ENCODE assay signal across 16 cellular contexts in the genomic region with DNA sequence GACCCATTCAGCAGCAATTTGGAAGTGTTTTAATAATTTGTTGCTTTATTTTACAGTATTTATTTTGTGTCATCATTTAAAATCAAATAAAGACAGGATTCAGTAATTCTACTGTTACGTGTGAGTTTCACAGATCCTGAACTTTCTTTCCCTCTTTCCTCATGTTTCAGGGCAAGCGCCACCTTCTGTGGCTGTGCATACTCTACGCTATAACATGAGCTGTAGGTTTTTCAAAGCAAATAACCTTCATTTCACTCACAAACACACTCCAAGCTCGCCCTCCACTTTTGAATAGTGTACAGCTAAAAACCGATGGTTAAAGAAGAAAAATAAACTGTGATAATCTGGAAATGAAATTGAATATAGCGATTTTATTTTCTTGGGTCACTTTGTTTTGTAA.
A peak's percentile ranks its signal among the peaks of the same experiment; 100 is the strongest.
DNase-seq lines count a peak whose midpoint lies in the region; FAIRE-seq and TF ChIP-seq lines count a peak whose summit lies in the region.
"Had no signal": no experiment of that assay in that cellular context is flagged by ENCODE, and none has a peak within 500 bp of the region (broad histone marks: within the 10 kb centered on the region; RNA-seq: fewer than 3 reads in every experiment).

No MANE protein-coding gene starts in this region.

- 41% methylated on average over 6 of the region's 6 CpGs; no CpG with 5 or more reads in 1 of the 2 experiments for WGBS in H1 (ENCODE audit: extremely low coverage in 1 of 2, insufficient coverage in 1 of 2, insufficient read length in 1 of 2, insufficient replicate concordance in 2 of 2, low coverage in 1 of 2, low lambda C conversion rate in 2 of 2, missing lambda C conversion rate in 1 of 2), 2 experiments

- CTCF ChIA-PET in H1 (lab: Charles Lee; ENCODE audit: partially characterized antibody): interaction anchor here (0.6 to 3.2 kb wide), 54 partner anchors 9 to 1464 kb away, joined by 3 to 28 read pairs (median 4); no protein-coding TSS in a partner anchor

- H3K79me2 ChIP-seq in H1 (ENCODE audit: control insufficient read depth in 1 of 2, insufficient read depth in 2 of 2, low read length in 2 of 2): no peaks in the 10 kb centered on the region

- H3K4ac ChIP-seq in H1 (replicated peaks; ENCODE audit: insufficient read length, low read depth, low read length): no peak overlapping the region

- no peaks in the 10 kb centered on the region for H3K23me2 ChIP-seq in H1 (ENCODE audit: low read depth, low read length)

- H3K4me2 ChIP-seq in H1 (ENCODE audit: insufficient read depth in 1 of 2, low read depth in 2 of 2, low read length in 2 of 2): no peak overlapping the region

- H3K9me3 ChIP-seq in H1 (ENCODE audit: insufficient read depth in 2 of 2, low read depth in 1 of 2, low read length in 1 of 2): no peaks in the 10 kb centered on the region
- H3K9me3 ChIP-seq: heart left ventricle, left lung, thoracic aorta had no signal

- TF ChIP-seq EP300 in H1 (IDR thresholded peaks at IDR 0.05; ENCODE audit: borderline replicate concordance in 1 of 2, low read depth in 2 of 2, low read length in 2 of 2): no peak

- H3K79me1 ChIP-seq in H1 (ENCODE audit: low read depth, low read length): no peaks in the 10 kb centered on the region

- in situ Hi-C loops in KBM-7 (cut with MboI; ENCODE audit: low pct_unique_long_range_greater_than_20kb, low sequenced_read_pairs): no loop called here

- no peak overlapping the region for H3K23ac ChIP-seq in H1 (ENCODE audit: insufficient read length)

- no peak overlapping the region for H2AK5ac ChIP-seq in H1 (ENCODE audit: low read depth, low read length)

- H2BK12ac ChIP-seq in H1 (ENCODE audit: low read depth, low read length): no peak overlapping the region

- H2BK20ac ChIP-seq in H1 (ENCODE audit: low read length): no peak overlapping the region

- H3K14ac ChIP-seq in H1 (ENCODE audit: insufficient read length): no peak overlapping the region

- H3K27ac ChIP-seq in H1 (ENCODE audit: low read depth, low read length): no peak overlapping the region
- H3K27ac ChIP-seq: heart left ventricle, left lung, thoracic aorta had no signal

- POLR2A ChIA-PET in H1 (lab: Charles Lee; ENCODE audit: partially characterized antibody): no interaction called here

- H3K4me3 ChIP-seq in NB4 (ENCODE audit: low read depth, low read length) (no peak overlapping the region), H1 (ENCODE audit: extremely low read depth in 1 of 4, insufficient read depth in 2 of 4, low read depth in 3 of 4, low read length in 4 of 4) (peak overlapping the region in 1 of 4 experiments; percentile 19; a peak in 1 of 8 replicates)
- H3K4me3 ChIP-seq: left lung had no signal

- no peaks in the 10 kb centered on the region for H3K36me3 Mint-ChIP-seq in progenitor cell of endocrine pancreas (ENCODE audit: insufficient read depth)
- no peaks in the 10 kb centered on the region for H3K36me3 Mint-ChIP-seq in endothelial cell (ENCODE audit: low read depth, unreplicated experiment)
- H3K36me3 Mint-ChIP-seq: CD8-positive, alpha-beta T cell had no signal

- no peak for TF ChIP-seq POLR2A in NB4 (IDR thresholded peaks at IDR 0.05; ENCODE audit: extremely low read depth, insufficient read length)
- no peak for TF ChIP-seq POLR2A in H1 (IDR thresholded peaks at IDR 0.05; ENCODE audit: control extremely low read depth in 1 of 2, low read depth in 2 of 2, low read length in 2 of 2)

- H3K27me3 ChIP-seq in H1 (replicated peaks in 1 of 4; ENCODE audit: control insufficient read depth in 3 of 4, extremely low read depth in 1 of 4, insufficient read depth in 3 of 4, low read length in 3 of 4): no peaks in the 10 kb centered on the region; a peak in 1 of 7 replicates

- H3K9me3 Mint-ChIP-seq in progenitor cell of endocrine pancreas (ENCODE audit: low read depth): no peaks in the 10 kb centered on the region
- no peaks in the 10 kb centered on the region for H3K9me3 Mint-ChIP-seq in endothelial cell (ENCODE audit: unreplicated experiment)

- peaks cover 20% of the 10 kb centered on the region for H3K4me1 Mint-ChIP-seq in progenitor cell of endocrine pancreas (ENCODE audit: low read depth)
- no peaks in the 10 kb centered on the region for H3K4me1 Mint-ChIP-seq in endothelial cell (ENCODE audit: unreplicated experiment)
- H3K4me1 Mint-ChIP-seq: T-helper 17 cell had no signal

- no peak overlapping the region for H4K8ac ChIP-seq in H1 (ENCODE audit: extremely low read depth, insufficient read depth, low read length)

- DNase-seq in NCI-H2171 treated with DMSO at 0.1 percent for 48 hours (lab: John Stamatoyannopoulos, UW) (peak; percentile 53), NCI-H2171 (lab: John Stamatoyannopoulos, UW) (no peak), NB4 (ENCODE audit: low read depth) (peak; percentile 7), H1 (ENCODE audit: low read depth in 1 of 2, low spot score in 2 of 2) (no peak), progenitor cell of endocrine pancreas (ENCODE audit: low spot score, unreplicated experiment) (no peak), KBM-7 (no peak), endothelial cell (ENCODE audit: low spot score) (no peak), HPDE6-E6E7 (ENCODE audit: extremely low spot score) (no peak)
- DNase-seq: activated CD8-positive, alpha-beta memory T cell treated with anti-CD3 and anti-CD28 coated beads, Interleukin-2, amount 50 U/mL, for 48 hours; activated naive CD4-positive, alpha-beta T cell treated with Interleukin-2 at 50 U/mL for 16 hours; CD8-positive, alpha-beta T cell; left lung; stimulated activated CD4-positive, alpha-beta T cell treated with anti-CD3 and anti-CD28 coated beads, Interleukin-4, amount 100 ng/mL, for 1 hour; T-helper 17 cell had no signal

- H2BK5ac ChIP-seq in H1 (ENCODE audit: low read depth, low read length): no peak overlapping the region

- H2BK120ac ChIP-seq in H1 (replicated peaks; ENCODE audit: low read depth, low read length): no peak overlapping the region

- peaks cover 10% of the 10 kb centered on the region for H3K27me3 Mint-ChIP-seq in progenitor cell of endocrine pancreas
- no peaks in the 10 kb centered on the region for H3K27me3 Mint-ChIP-seq in endothelial cell (ENCODE audit: unreplicated experiment)
- H3K27me3 Mint-ChIP-seq: T-helper 17 cell had no signal

- H3K18ac ChIP-seq in H1 (ENCODE audit: extremely low read depth, low read length): no peak overlapping the region

- H3K27ac Mint-ChIP-seq in progenitor cell of endocrine pancreas: peak overlapping the region; percentile 14
- no peak overlapping the region for H3K27ac Mint-ChIP-seq in endothelial cell (ENCODE audit: unreplicated experiment)
- H3K27ac Mint-ChIP-seq: CD8-positive, alpha-beta T cell; T-helper 17 cell had no signal

- TF ChIP-seq CTCF in NB4 (IDR thresholded peaks at IDR 0.05; ENCODE audit: low read depth, low read length) (no peak), H1 (IDR thresholded peaks at IDR 0.05; ENCODE audit: control extremely low read depth in 1 of 3, insufficient read depth in 1 of 3, low read depth in 1 of 3, low read length in 3 of 3) (peak in 2 of 3 experiments; percentile 43; a peak in 2 of 4 replicates), progenitor cell of endocrine pancreas (IDR thresholded peaks at IDR 0.05; ENCODE audit: unreplicated experiment) (no peak), endothelial cell (IDR thresholded peaks at IDR 0.05; ENCODE audit: unreplicated experiment) (no peak)

- H3K9ac ChIP-seq in H1 (replicated peaks in 1 of 4; ENCODE audit: extremely low read depth in 1 of 4, low read depth in 3 of 4, low read length in 3 of 4): no peak overlapping the region

- TF ChIP-seq RAD21 in H1 (IDR thresholded peaks at IDR 0.05 in 1 of 2, conservative IDR thresholded peaks at IDR 0.05 in 1 of 2; ENCODE audit: low read depth in 2 of 2, low read length in 2 of 2): peak; percentile 39 to 49

- H4K20me1 ChIP-seq in H1 (replicated peaks in 1 of 2; ENCODE audit: control insufficient read depth in 1 of 2, insufficient read depth in 2 of 2, low read length in 2 of 2): no peaks in the 10 kb centered on the region

- H4K5ac ChIP-seq in H1 (ENCODE audit: insufficient read length, low read depth, low read length): no peak overlapping the region

- no peak for FAIRE-seq in H1 (lab: Jason Lieb, UNC)

- H2BK15ac ChIP-seq in H1 (ENCODE audit: low read length): no peak overlapping the region

- H3K56ac ChIP-seq in H1 (replicated peaks; ENCODE audit: insufficient read length, low read depth, low read length): no peak overlapping the region

- H3K4me3 Mint-ChIP-seq in progenitor cell of endocrine pancreas (ENCODE audit: low read depth): peak overlapping the region; percentile 59
- no peak overlapping the region for H3K4me3 Mint-ChIP-seq in endothelial cell (ENCODE audit: unreplicated experiment)
- H3K4me3 Mint-ChIP-seq: CD8-positive, alpha-beta T cell; T-helper 17 cell had no signal

- H2AFZ ChIP-seq in H1 (ENCODE audit: low read length): no peak overlapping the region

- no peaks in the 10 kb centered on the region for H3K36me3 ChIP-seq in H1 (ENCODE audit: control insufficient read depth in 2 of 4, insufficient read depth in 4 of 4, low read length in 3 of 4)
- H3K36me3 ChIP-seq: heart left ventricle, left lung, thoracic aorta had no signal

- peaks cover 0 to 3% (median 1%) of the 10 kb centered on the region in 4 experiments; a peak in 5 of 7 replicates for H3K4me1 ChIP-seq in H1 (replicated peaks in 1 of 4; ENCODE audit: control insufficient read depth in 3 of 4, insufficient read depth in 4 of 4, low read length in 3 of 4)
- H3K4me1 ChIP-seq: left lung had no signal

- no peak overlapping the region for H4K91ac ChIP-seq in H1 (replicated peaks; ENCODE audit: insufficient read length, low read length)

TF ChIP-seq in H1, 55 proteins besides CTCF, POLR2A, EP300 and RAD21:
- no peak for TF ChIP-seq TEAD4 (IDR thresholded peaks at IDR 0.05; ENCODE audit: low read depth, low read length)
- no peak for TF ChIP-seq RFX5 (IDR thresholded peaks at IDR 0.05; ENCODE audit: borderline replicate concordance, low read depth, low read length)
- TF ChIP-seq GTF2F1 (IDR thresholded peaks at IDR 0.05; ENCODE audit: borderline replicate concordance, low read depth, low read length): no peak
- no peak for TF ChIP-seq BRCA1 (IDR thresholded peaks at IDR 0.05; ENCODE audit: low read depth, low read length)
- no peak for TF ChIP-seq SP2 (IDR thresholded peaks at IDR 0.05; ENCODE audit: low read length)
- TF ChIP-seq CHD2 (IDR thresholded peaks at IDR 0.05; ENCODE audit: low read length): no peak
- TF ChIP-seq TAF7 (optimal IDR thresholded peaks at IDR 0.05; ENCODE audit: borderline replicate concordance, low read depth, low read length): no peak
- TF ChIP-seq, protein P1, sequence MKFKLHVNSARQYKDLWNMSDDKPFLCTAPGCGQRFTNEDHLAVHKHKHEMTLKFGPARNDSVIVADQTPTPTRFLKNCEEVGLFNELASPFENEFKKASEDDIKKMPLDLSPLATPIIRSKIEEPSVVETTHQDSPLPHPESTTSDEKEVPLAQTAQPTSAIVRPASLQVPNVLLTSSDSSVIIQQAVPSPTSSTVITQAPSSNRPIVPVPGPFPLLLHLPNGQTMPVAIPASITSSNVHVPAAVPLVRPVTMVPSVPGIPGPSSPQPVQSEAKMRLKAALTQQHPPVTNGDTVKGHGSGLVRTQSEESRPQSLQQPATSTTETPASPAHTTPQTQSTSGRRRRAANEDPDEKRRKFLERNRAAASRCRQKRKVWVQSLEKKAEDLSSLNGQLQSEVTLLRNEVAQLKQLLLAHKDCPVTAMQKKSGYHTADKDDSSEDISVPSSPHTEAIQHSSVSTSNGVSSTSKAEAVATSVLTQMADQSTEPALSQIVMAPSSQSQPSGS (IDR thresholded peaks at IDR 0.05; ENCODE audit: low read length): no peak

Comparison
In these comparisons a context has a peak if more than half of its experiments do, and no peak if none do; other contexts are left out.
1. DNase-seq: peak in NCI-H2171 treated with DMSO at 0.1 percent for 48 hours (single experiment) and NB4 (single experiment); none in NCI-H2171 (single experiment), H1 (0 of 2), progenitor cell of endocrine pancreas (single experiment), KBM-7 (single experiment), endothelial cell (single experiment) and HPDE6-E6E7 (single experiment).
2. CTCF ChIP-seq: peak in H1 (2 of 3); none in NB4 (single experiment), progenitor cell of endocrine pancreas (single experiment) and endothelial cell (single experiment).